1 cellular context compared by ENCODE assay signal in the genomic region with DNA sequence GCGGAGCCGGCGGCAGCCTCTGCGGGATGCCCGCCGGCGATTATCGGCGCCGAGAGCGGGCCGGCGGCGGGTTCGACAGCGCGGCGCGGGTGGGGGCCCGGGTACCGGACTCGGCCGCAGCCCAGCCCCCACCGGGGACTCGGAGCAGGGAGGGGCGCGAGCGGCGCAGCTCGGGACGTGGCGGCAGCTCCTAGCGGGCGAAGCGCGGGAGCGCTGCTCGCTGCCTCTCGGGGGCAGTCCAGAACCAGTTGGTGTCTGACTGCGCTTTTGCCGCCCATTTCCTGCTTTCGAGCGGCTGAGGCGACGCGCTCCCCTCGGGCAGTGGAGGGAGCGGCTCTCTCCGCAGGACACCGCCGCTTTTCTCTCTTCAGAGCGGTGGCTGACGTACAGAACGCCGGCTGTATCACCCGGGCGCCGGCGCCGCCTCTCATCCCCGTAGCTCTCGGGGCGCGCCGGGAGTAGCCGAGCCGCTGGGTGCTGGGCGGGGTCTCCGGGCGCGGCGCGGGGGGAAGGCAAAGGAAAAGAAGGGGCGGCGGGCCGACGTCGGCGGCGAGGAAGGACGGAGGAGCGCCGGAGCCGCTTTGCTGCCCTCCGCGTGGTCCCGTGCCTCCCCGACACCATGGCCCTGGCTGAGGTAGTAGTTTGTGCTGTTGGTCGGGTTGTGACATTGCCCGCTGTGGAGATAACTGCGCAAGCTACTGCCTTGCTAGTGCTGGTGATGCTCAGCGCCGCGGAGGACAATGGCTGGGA.
TF ChIP-seq lines count a peak whose summit lies in the region.

No MANE protein-coding gene starts in this region.

TF ChIP-seq in HepG2, 621 proteins besides CTCF, POLR2A, EP300 and RAD21 (continued from another document and continues in another):
- TF ChIP-seq, protein P1, sequence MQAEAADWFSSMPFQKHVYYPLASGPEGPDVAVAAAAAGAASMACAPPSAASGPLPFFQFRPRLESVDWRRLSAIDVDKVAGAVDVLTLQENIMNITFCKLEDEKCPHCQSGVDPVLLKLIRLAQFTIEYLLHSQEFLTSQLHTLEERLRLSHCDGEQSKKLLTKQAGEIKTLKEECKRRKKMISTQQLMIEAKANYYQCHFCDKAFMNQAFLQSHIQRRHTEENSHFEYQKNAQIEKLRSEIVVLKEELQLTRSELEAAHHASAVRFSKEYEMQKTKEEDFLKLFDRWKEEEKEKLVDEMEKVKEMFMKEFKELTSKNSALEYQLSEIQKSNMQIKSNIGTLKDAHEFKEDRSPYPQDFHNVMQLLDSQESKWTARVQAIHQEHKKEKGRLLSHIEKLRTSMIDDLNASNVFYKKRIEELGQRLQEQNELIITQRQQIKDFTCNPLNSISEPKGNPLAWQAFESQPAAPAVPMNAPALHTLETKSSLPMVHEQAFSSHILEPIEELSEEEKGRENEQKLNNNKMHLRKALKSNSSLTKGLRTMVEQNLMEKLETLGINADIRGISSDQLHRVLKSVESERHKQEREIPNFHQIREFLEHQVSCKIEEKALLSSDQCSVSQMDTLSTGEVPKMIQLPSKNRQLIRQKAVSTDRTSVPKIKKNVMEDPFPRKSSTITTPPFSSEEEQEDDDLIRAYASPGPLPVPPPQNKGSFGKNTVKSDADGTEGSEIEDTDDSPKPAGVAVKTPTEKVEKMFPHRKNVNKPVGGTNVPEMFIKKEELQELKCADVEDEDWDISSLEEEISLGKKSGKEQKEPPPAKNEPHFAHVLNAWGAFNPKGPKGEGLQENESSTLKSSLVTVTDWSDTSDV (CRISPR knock-in tag; IDR thresholded peaks at IDR 0.05): 0 out of 2 replicates have a peak, but pooled peaks have one; percentile 37
- 0 out of 2 replicates have a peak, but pooled peaks have one; percentile 34 for TF ChIP-seq CENPBD1 (CRISPR knock-in tag; IDR thresholded peaks at IDR 0.05; ENCODE audit: borderline replicate concordance, low read depth)
- TF ChIP-seq KAT8 (CRISPR knock-in tag; IDR thresholded peaks at IDR 0.05): peak; percentile 48; the same call in 1 of the 2 replicates
- TF ChIP-seq NCOA1 (CRISPR knock-in tag; IDR thresholded peaks at IDR 0.05): 0 out of 2 replicates have a peak, but pooled peaks have one; percentile 11
- TF ChIP-seq POLR2G (IDR thresholded peaks at IDR 0.05; ENCODE audit: low read depth, low read length): peak; percentile 75
- TF ChIP-seq, protein P2, sequence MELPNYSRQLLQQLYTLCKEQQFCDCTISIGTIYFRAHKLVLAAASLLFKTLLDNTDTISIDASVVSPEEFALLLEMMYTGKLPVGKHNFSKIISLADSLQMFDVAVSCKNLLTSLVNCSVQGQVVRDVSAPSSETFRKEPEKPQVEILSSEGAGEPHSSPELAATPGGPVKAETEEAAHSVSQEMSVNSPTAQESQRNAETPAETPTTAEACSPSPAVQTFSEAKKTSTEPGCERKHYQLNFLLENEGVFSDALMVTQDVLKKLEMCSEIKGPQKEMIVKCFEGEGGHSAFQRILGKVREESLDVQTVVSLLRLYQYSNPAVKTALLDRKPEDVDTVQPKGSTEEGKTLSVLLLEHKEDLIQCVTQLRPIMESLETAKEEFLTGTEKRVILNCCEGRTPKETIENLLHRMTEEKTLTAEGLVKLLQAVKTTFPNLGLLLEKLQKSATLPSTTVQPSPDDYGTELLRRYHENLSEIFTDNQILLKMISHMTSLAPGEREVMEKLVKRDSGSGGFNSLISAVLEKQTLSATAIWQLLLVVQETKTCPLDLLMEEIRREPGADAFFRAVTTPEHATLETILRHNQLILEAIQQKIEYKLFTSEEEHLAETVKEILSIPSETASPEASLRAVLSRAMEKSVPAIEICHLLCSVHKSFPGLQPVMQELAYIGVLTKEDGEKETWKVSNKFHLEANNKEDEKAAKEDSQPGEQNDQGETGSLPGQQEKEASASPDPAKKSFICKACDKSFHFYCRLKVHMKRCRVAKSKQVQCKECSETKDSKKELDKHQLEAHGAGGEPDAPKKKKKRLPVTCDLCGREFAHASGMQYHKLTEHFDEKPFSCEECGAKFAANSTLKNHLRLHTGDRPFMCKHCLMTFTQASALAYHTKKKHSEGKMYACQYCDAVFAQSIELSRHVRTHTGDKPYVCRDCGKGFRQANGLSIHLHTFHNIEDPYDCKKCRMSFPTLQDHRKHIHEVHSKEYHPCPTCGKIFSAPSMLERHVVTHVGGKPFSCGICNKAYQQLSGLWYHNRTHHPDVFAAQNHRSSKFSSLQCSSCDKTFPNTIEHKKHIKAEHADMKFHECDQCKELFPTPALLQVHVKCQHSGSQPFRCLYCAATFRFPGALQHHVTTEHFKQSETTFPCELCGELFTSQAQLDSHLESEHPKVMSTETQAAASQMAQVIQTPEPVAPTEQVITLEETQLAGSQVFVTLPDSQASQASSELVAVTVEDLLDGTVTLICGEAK (IDR thresholded peaks at IDR 0.05): no peak
- TF ChIP-seq, protein P2 (CRISPR knock-in tag; IDR thresholded peaks at IDR 0.05): peak; percentile 14; the same call in 1 of the 2 replicates
- no peak for TF ChIP-seq ARNT (IDR thresholded peaks at IDR 0.05)
- peak; percentile 94 for TF ChIP-seq HNRNPLL (IDR thresholded peaks at IDR 0.05; ENCODE audit: low read depth, low read length, poor library complexity, severe bottlenecking)
- TF ChIP-seq FOXO4 (CRISPR knock-in tag; conservative IDR thresholded peaks at IDR 0.05): no peak
- TF ChIP-seq ZNF431 (CRISPR knock-in tag; IDR thresholded peaks at IDR 0.05; ENCODE audit: borderline replicate concordance, low read depth): no peak; the same call in 1 of the 2 replicates
- TF ChIP-seq TERF1 (CRISPR knock-in tag; IDR thresholded peaks at IDR 0.05): no peak
- TF ChIP-seq HNRNPK (IDR thresholded peaks at IDR 0.05; ENCODE audit: low read depth, low read length, poor library complexity, severe bottlenecking): peak; percentile 80
- 0 out of 2 replicates have a peak, but pooled peaks have one; percentile 21 for TF ChIP-seq ZNF792 (CRISPR knock-in tag; IDR thresholded peaks at IDR 0.05)
- TF ChIP-seq KLF6 (CRISPR knock-in tag; IDR thresholded peaks at IDR 0.05): 0 out of 2 replicates have a peak, but pooled peaks have one; percentile 36
- TF ChIP-seq PRPF4 (IDR thresholded peaks at IDR 0.05; ENCODE audit: low read depth, low read length, poor library complexity, severe bottlenecking): peak; percentile 53
- TF ChIP-seq, protein P3, sequence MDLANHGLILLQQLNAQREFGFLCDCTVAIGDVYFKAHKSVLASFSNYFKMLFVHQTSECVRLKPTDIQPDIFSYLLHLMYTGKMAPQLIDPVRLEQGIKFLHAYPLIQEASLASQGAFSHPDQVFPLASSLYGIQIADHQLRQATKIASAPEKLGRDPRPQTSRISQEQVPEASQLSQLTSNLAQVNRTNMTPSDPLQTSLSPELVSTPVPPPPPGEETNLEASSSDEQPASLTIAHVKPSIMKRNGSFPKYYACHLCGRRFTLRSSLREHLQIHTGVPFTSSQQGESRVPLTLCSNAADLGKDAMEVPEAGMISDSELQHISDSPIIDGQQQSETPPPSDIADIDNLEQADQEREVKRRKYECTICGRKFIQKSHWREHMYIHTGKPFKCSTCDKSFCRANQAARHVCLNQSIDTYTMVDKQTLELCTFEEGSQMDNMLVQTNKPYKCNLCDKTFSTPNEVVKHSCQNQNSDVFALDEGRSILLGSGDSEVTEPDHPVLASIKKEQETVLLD (CRISPR knock-in tag; IDR thresholded peaks at IDR 0.05; ENCODE audit: low read depth): peak; percentile 90
- TF ChIP-seq, protein P4, sequence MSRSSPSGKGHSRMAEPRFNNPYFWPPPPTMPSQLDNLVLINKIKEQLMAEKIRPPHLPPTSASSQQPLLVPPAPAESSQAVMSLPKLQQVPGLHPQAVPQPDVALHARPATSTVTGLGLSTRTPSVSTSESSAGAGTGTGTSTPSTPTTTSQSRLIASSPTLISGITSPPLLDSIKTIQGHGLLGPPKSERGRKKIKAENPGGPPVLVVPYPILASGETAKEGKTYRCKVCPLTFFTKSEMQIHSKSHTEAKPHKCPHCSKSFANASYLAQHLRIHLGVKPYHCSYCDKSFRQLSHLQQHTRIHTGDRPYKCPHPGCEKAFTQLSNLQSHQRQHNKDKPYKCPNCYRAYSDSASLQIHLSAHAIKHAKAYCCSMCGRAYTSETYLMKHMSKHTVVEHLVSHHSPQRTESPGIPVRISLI (CRISPR knock-in tag; IDR thresholded peaks at IDR 0.05; ENCODE audit: borderline replicate concordance): 0 out of 2 replicates have a peak, but pooled peaks have one; percentile 10
- no peak for TF ChIP-seq EHMT2 (IDR thresholded peaks at IDR 0.05; ENCODE audit: borderline replicate concordance, low read depth, low read length)
- TF ChIP-seq, protein P5, sequence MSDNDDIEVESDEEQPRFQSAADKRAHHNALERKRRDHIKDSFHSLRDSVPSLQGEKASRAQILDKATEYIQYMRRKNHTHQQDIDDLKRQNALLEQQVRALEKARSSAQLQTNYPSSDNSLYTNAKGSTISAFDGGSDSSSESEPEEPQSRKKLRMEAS (IDR thresholded peaks at IDR 0.05): peak; percentile 56
- no peak for TF ChIP-seq NBN (conservative IDR thresholded peaks at IDR 0.05)
- TF ChIP-seq MXI1 (IDR thresholded peaks at IDR 0.05; ENCODE audit: borderline replicate concordance, low read depth, low read length): 0 out of 3 replicates have a peak, but pooled peaks have one; percentile 13
- TF ChIP-seq RXRA (CRISPR knock-in tag; IDR thresholded peaks at IDR 0.05): peak; percentile 53; the same call in 1 of the 2 replicates
- 0 out of 4 replicates have a peak, but pooled peaks of 1 of the 2 experiments have one; percentile 2 for TF ChIP-seq KLF16 (CRISPR knock-in tag; IDR thresholded peaks at IDR 0.05)
- peak; percentile 84 for TF ChIP-seq GFI1 (CRISPR knock-in tag; IDR thresholded peaks at IDR 0.05; ENCODE audit: borderline replicate concordance)
- TF ChIP-seq GRHL1 (CRISPR knock-in tag; conservative IDR thresholded peaks at IDR 0.05): no peak
- no peak for TF ChIP-seq SRSF4 (IDR thresholded peaks at IDR 0.05; ENCODE audit: low read depth, low read length, poor library complexity, severe bottlenecking)
- peak; percentile 82 for TF ChIP-seq TP53 (CRISPR knock-in tag; conservative IDR thresholded peaks at IDR 0.05)
- TF ChIP-seq XBP1 (CRISPR knock-in tag; IDR thresholded peaks at IDR 0.05): no peak
